Comparison of ENCODE assay signal across 1 cellular context in the genomic region with DNA sequence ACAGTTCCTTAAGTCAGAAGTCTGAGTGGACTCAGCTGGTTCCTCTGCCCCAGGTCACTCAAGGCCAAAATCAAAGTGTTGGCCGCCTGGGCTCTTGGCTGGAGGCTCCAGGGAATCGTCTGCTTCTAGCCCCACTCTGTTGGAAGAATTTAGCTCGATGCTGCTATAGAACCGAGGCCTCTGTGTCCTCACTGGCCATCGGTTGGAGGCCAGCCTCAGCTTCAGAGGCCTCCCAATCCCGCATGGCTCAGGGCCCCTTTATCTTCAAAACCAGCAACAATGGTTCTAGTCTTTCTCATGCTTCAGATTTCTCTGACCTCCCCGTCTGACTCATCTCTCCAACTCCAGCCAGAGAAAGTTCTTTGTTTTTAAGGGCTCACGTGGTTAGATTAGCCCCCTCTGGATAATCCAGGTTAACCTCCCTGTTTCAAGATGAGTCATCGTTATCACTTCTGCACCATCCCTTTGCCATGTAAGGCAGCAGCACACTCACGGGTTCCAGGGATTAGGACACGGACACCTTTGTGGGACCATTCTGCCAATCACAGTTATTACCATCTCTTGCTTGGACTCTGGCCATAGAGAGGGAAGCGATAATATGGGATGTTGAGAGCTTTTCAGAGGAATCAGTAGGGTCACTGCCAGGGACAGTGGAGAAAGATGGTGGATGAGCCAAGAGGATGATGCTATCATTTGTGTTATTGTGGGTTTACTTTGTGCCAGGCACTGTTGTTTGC.
TF ChIP-seq lines count a peak whose summit lies in the region.

No MANE protein-coding gene starts in this region.

TF ChIP-seq in K562, 482 proteins besides CTCF, POLR2A, EP300 and RAD21 (continued from another document):
- TF ChIP-seq MGA (IDR thresholded peaks at IDR 0.05) (peak; percentile 48), HNRNPL (IDR thresholded peaks at IDR 0.05; ENCODE audit: low read depth, low read length) (no peak), ZNF75A (CRISPR knock-in tag; IDR thresholded peaks at IDR 0.05) (no peak), HDAC6 (IDR thresholded peaks at IDR 0.05; ENCODE audit: low read depth, low read length) (no peak), SP2 (IDR thresholded peaks at IDR 0.05; ENCODE audit: extremely low read depth, low read depth, low read length, poor library complexity, severe bottlenecking) (no peak), TEAD2 (tag; IDR thresholded peaks at IDR 0.05) (no peak), ILF3 (IDR thresholded peaks at IDR 0.05; ENCODE audit: borderline replicate concordance) (no peak), ZNF124 (CRISPR knock-in tag; IDR thresholded peaks at IDR 0.05) (no peak), ARNT (IDR thresholded peaks at IDR 0.05) (0 out of 4 replicates have a peak, but pooled peaks of 1 of the 2 experiments have one; percentile 55), ZZZ3 (IDR thresholded peaks at IDR 0.05) (no peak), KDM1A (IDR thresholded peaks at IDR 0.05) (peak; percentile 95 to 96), ZNF445 (CRISPR knock-in tag; IDR thresholded peaks at IDR 0.05; ENCODE audit: low read depth) (no peak), FOS (IDR thresholded peaks at IDR 0.05; ENCODE audit: extremely low read depth, insufficient read length) (peak; percentile 62), GTF2F1 (IDR thresholded peaks at IDR 0.05; ENCODE audit: low read depth, low read length) (no peak), RBBP5 (IDR thresholded peaks at IDR 0.05; ENCODE audit: borderline replicate concordance, insufficient read depth, low read length, poor library complexity, severe bottlenecking) (peak; percentile 8), MBD2 (IDR thresholded peaks at IDR 0.05; ENCODE audit: borderline replicate concordance, low read depth) (peak; percentile 48; the same call in 1 of the 2 replicates), FOXP1 (CRISPR knock-in tag; IDR thresholded peaks at IDR 0.05) (0 out of 2 replicates have a peak, but pooled peaks have one; percentile 60), ZNF551 (CRISPR knock-in tag; IDR thresholded peaks at IDR 0.05) (no peak), ZBTB5 (IDR thresholded peaks at IDR 0.05) (no peak), HEY1 (CRISPR knock-in tag; IDR thresholded peaks at IDR 0.05; ENCODE audit: borderline replicate concordance) (no peak), PATZ1 (CRISPR knock-in tag; IDR thresholded peaks at IDR 0.05; ENCODE audit: borderline replicate concordance) (no peak), MCM7 (IDR thresholded peaks at IDR 0.05) (no peak), ZNF280A (IDR thresholded peaks at IDR 0.05; ENCODE audit: low read depth, partially characterized antibody) (no peak), MYC (IDR thresholded peaks at IDR 0.05; ENCODE audit: low read depth, low read length) (peak; percentile 68), MYC (CRISPR knock-in tag; IDR thresholded peaks at IDR 0.05; ENCODE audit: borderline replicate concordance, low read depth) (no peak)
- TF ChIP-seq, protein P1, sequence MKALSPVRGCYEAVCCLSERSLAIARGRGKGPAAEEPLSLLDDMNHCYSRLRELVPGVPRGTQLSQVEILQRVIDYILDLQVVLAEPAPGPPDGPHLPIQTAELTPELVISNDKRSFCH (CRISPR knock-in tag; IDR thresholded peaks at IDR 0.05), result no peak
- TF ChIP-seq, protein P1 (tag; IDR thresholded peaks at IDR 0.05), result peak; percentile 76; the same call in 1 of the 2 replicates
